Comparison of ENCODE assay signal across 9 cellular contexts in the genomic region with DNA sequence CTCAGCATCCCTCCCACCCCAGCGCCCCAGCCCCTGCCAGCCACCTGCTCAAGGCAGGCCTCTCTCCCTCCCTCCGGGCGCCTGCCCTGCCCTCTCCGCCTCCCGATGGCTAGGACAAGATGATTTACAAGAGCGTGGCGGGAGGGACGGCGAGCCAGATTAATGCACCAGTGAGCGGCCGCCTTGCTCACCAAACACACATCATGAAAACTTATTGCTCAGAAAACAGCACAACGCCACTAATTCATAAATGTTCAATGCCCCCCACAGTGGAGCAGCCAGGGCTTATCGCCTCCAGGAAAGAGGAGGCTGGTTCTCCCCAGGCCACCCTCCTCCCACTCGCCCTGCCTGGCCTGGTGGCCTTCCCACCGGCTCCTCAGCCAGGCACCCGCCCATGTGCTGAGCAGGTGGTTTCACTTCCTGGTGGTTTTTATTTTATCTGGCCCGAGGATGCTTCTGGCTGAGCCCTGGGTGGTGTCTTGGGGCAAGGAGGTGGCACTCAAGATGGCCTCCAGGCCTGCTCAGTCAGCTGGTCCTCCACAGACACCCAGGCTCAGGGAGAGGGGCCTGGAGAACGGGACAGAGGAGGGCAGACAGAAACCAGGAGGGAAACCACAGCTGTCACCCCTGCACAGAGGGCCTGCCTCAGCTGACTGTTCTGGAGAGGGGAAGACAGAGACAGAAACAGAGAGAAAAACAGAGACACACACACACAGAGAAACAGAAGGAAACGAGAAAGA.
A peak's percentile ranks its signal among the peaks of the same experiment; 100 is the strongest.
DNase-seq lines count a peak whose midpoint lies in the region; ATAC-seq, FAIRE-seq and TF ChIP-seq lines count a peak whose summit lies in the region.
"Had no signal": no experiment of that assay in that cellular context is flagged by ENCODE, and none has a peak within 500 bp of the region (broad histone marks: within the 10 kb centered on the region; RNA-seq: fewer than 3 reads in every experiment).

No MANE protein-coding gene starts in this region.

- ATAC-seq in HG03571 (IDR thresholded peaks at IDR 0.05; ENCODE audit: unreplicated experiment) (peak; percentile 31), K562 (no peak; the same call in 2 of the 3 replicates), aorta (ENCODE audit: low FRiP score) (no peak), HG03520 (IDR thresholded peaks at IDR 0.05; ENCODE audit: unreplicated experiment) (no peak), HG02763 (IDR thresholded peaks at IDR 0.05; ENCODE audit: unreplicated experiment) (no peak)

- H3K4me1 ChIP-seq in K562 (replicated peaks in 1 of 2; ENCODE audit: control insufficient read depth in 2 of 2, insufficient read depth in 2 of 2, low read length in 2 of 2) (peaks cover 0 to 12% of the 10 kb centered on the region in 2 experiments; a peak in 3 of 5 replicates), aorta (ENCODE audit: control insufficient read depth in 1 of 2, insufficient read depth in 2 of 2, low read length in 2 of 2) (peaks cover 0 to 1% of the 10 kb centered on the region in 2 donors), esophagus squamous epithelium (peaks cover 14 to 32% (median 20%) of the 10 kb centered on the region in 3 donors)

- peak overlapping the region in 1 of 2 experiments; percentile 43; a peak in 1 of 4 replicates for H3K9ac ChIP-seq in K562 (ENCODE audit: insufficient read depth in 1 of 2, low read depth in 2 of 2, low read length in 2 of 2)

- H3K27me3 ChIP-seq in K562 (ENCODE audit: control insufficient read depth in 2 of 2, insufficient read depth in 2 of 2, low read length in 2 of 2) (peaks cover 20 to 60% of the 10 kb centered on the region in 2 experiments; a peak in 4 of 5 replicates), aorta (ENCODE audit: control insufficient read depth in 1 of 2, insufficient read depth in 2 of 2, low read length in 1 of 2) (no peaks in the 10 kb centered on the region), esophagus squamous epithelium (peaks cover 0 to 63% (median 0%) of the 10 kb centered on the region in 4 donors)

- intact Hi-C loops in K562 (cut with micrococcal nuclease) (no loop called here), aorta (cut with DNase I) (loop anchor here (10.0 kb wide), 4 partner anchors 314 to 904 kb away; a partner anchor contains a TSS), esophagus squamous epithelium (cut with DNase I) (no loop called here)

- no peak overlapping the region for H3K4me2 ChIP-seq in K562 (ENCODE audit: insufficient read depth, low read length)

- H3K4me3 ChIP-seq in K562 (no peak overlapping the region), aorta (ENCODE audit: low read length in 2 of 2) (no peak overlapping the region), esophagus squamous epithelium (no peak overlapping the region)

- TF ChIP-seq CTCF in K562 (IDR thresholded peaks at IDR 0.05 in 2 of 3, conservative IDR thresholded peaks at IDR 0.05 in 1 of 3; ENCODE audit: insufficient read depth in 2 of 3, low read depth in 1 of 3, low read length in 3 of 3) (no peak), esophagus squamous epithelium (IDR thresholded peaks at IDR 0.05) (no peak)

- no peak for TF ChIP-seq RAD21 in K562 (CRISPR knock-in tag; conservative IDR thresholded peaks at IDR 0.05 in 1 of 2, IDR thresholded peaks at IDR 0.05 in 1 of 2)

- H4K20me1 ChIP-seq in K562 (replicated peaks; ENCODE audit: control insufficient read depth, insufficient read depth, low read length) = no peaks in the 10 kb centered on the region

- peak; percentile 35 for DNase-seq in stimulated activated CD4-positive, alpha-beta T cell treated with anti-CD3 and anti-CD28 coated beads, Interleukin-15, amount 100 ng/mL, for 24 hours
- no peak for DNase-seq in stimulated activated CD4-positive, alpha-beta T cell treated with anti-CD3 and anti-CD28 coated beads, Interleukin-2, amount 100 ng/mL, for 24 hours
- DNase-seq in K562 (ENCODE audit: extremely low read depth in 1 of 4, low spot score in 3 of 4) (no peak), aorta (peak; percentile 75 to 77), esophagus squamous epithelium (lab: John Stamatoyannopoulos, UW) (no peak)
- DNase-seq: activated gamma-delta T cell had no signal

- BruUV-seq in K562 (replicated peaks; lab: Mats Ljungman, UMichigan) = no TSS peak

- TF ChIP-seq POLR2A in K562 (conservative IDR thresholded peaks at IDR 0.05) = no peak
- TF ChIP-seq POLR2A in esophagus squamous epithelium (IDR thresholded peaks at IDR 0.05) = no peak

- 5% methylated on average over 13 of the region's 19 CpGs for WGBS in K562 (ENCODE audit: insufficient coverage, low coverage, missing lambda C conversion rate)
- WGBS in aorta, 2 donors = 90 to 93% methylated on average over 19 of the region's 19 CpGs
- 73 to 95% methylated on average over 11 to 17 of the region's 19 CpGs for WGBS in esophagus squamous epithelium, 2 donors

- no peaks in the 10 kb centered on the region for H3K9me1 ChIP-seq in K562 (ENCODE audit: control insufficient read depth, insufficient read depth, low read length)

- H3K36me3 ChIP-seq in K562 (ENCODE audit: control insufficient read depth, insufficient read depth, low read length) (no peaks in the 10 kb centered on the region), aorta (ENCODE audit: control insufficient read depth in 1 of 2, insufficient read depth in 2 of 2, low read length in 1 of 2) (no peaks in the 10 kb centered on the region), esophagus squamous epithelium (no peaks in the 10 kb centered on the region)

- no peak for FAIRE-seq in K562 (lab: Jason Lieb, UNC)

- no peak overlapping the region for H2AFZ ChIP-seq in K562 (ENCODE audit: low read depth, low read length)

- H3K27ac ChIP-seq in K562 (ENCODE audit: extremely low read depth, low read depth, low read length) = no peak overlapping the region
- no peak overlapping the region for H3K27ac ChIP-seq in aorta (ENCODE audit: low read depth in 1 of 2, low read length in 2 of 2)
- H3K27ac ChIP-seq in esophagus squamous epithelium = no peak overlapping the region

- POLR2A ChIA-PET in K562 (lab: Yijun Ruan, JAX) = interaction anchor here (0.6 kb wide), 1 partner anchor 1022 kb away, joined by 3 read pairs; no protein-coding TSS in a partner anchor

- no peak for TF ChIP-seq EP300 in K562 (IDR thresholded peaks at IDR 0.05; ENCODE audit: low read length)

- no peaks in the 10 kb centered on the region for H3K9me3 ChIP-seq in K562 (replicated peaks; ENCODE audit: control insufficient read depth, insufficient read depth, low read depth, low read length)
- H3K9me3 ChIP-seq in aorta (ENCODE audit: control insufficient read depth, low read length) = no peaks in the 10 kb centered on the region
- no peaks in the 10 kb centered on the region for H3K9me3 ChIP-seq in esophagus squamous epithelium

- H3K79me2 ChIP-seq in K562 (ENCODE audit: control insufficient read depth, insufficient read depth, low read length) = no peaks in the 10 kb centered on the region

- in situ Hi-C loops in K562 (cut with MboI) = loop anchor here (25.0 kb wide), 1 partner anchor 741 kb away; no protein-coding TSS in a partner anchor

- CTCF ChIA-PET in K562 (lab: Yijun Ruan, JAX; ENCODE audit: low intra/inter-chr PET ratio) = no interaction called here

TF ChIP-seq in K562, 482 proteins besides CTCF, POLR2A, EP300 and RAD21 (continues in another document):
- no peak for TF ChIP-seq PML (IDR thresholded peaks at IDR 0.05; ENCODE audit: low read length)
- TF ChIP-seq, protein P1, sequence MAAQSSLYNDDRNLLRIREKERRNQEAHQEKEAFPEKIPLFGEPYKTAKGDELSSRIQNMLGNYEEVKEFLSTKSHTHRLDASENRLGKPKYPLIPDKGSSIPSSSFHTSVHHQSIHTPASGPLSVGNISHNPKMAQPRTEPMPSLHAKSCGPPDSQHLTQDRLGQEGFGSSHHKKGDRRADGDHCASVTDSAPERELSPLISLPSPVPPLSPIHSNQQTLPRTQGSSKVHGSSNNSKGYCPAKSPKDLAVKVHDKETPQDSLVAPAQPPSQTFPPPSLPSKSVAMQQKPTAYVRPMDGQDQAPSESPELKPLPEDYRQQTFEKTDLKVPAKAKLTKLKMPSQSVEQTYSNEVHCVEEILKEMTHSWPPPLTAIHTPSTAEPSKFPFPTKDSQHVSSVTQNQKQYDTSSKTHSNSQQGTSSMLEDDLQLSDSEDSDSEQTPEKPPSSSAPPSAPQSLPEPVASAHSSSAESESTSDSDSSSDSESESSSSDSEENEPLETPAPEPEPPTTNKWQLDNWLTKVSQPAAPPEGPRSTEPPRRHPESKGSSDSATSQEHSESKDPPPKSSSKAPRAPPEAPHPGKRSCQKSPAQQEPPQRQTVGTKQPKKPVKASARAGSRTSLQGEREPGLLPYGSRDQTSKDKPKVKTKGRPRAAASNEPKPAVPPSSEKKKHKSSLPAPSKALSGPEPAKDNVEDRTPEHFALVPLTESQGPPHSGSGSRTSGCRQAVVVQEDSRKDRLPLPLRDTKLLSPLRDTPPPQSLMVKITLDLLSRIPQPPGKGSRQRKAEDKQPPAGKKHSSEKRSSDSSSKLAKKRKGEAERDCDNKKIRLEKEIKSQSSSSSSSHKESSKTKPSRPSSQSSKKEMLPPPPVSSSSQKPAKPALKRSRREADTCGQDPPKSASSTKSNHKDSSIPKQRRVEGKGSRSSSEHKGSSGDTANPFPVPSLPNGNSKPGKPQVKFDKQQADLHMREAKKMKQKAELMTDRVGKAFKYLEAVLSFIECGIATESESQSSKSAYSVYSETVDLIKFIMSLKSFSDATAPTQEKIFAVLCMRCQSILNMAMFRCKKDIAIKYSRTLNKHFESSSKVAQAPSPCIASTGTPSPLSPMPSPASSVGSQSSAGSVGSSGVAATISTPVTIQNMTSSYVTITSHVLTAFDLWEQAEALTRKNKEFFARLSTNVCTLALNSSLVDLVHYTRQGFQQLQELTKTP (IDR thresholded peaks at IDR 0.05; ENCODE audit: low read depth in 1 of 2, partially characterized antibody in 2 of 2) = no peak
- TF ChIP-seq ESRRB (CRISPR knock-in tag; IDR thresholded peaks at IDR 0.05; ENCODE audit: borderline replicate concordance) = no peak
- TF ChIP-seq FOSL1 (tag; conservative IDR thresholded peaks at IDR 0.05) = no peak
- TF ChIP-seq L3MBTL2 (IDR thresholded peaks at IDR 0.05) = peak; percentile 45; the same call in 1 of the 2 replicates

Comparison
In these comparisons a context has a peak if more than half of its experiments do, and no peak if none do; other contexts are left out.
1. DNase-seq: peak in stimulated activated CD4-positive, alpha-beta T cell treated with anti-CD3 and anti-CD28 coated beads, Interleukin-15, amount 100 ng/mL, for 24 hours (single experiment) and aorta (2 of 2); none in stimulated activated CD4-positive, alpha-beta T cell treated with anti-CD3 and anti-CD28 coated beads, Interleukin-2, amount 100 ng/mL, for 24 hours (0 of 2), K562 (0 of 4) and esophagus squamous epithelium (single experiment).
2. intact Hi-C loops: an anchor here in aorta (10.0 kb wide); none called in K562 and esophagus squamous epithelium.